Comparison of ENCODE assay signal across 11 cellular contexts in genomic region chr10:63671317-63671937, GRCh38.
DNase-seq lines count a peak whose midpoint lies in the region; ATAC-seq and TF ChIP-seq lines count a peak whose summit lies in the region.
"Had no signal": no experiment of that assay in that cellular context is flagged by ENCODE, and none has a peak within 500 bp of the region (broad histone marks: within the 10 kb centered on the region; RNA-seq: fewer than 3 reads in every experiment).

No MANE protein-coding gene starts in this region.

- H3K4me1 ChIP-seq in rectal smooth muscle tissue (ENCODE audit: control insufficient read depth, insufficient read depth, low read length) = peaks cover 15% of the 10 kb centered on the region

- no peaks in the 10 kb centered on the region for H3K27me3 ChIP-seq in rectal smooth muscle tissue (ENCODE audit: control insufficient read depth, insufficient read depth, low read length)

- H3K9ac ChIP-seq in rectal smooth muscle tissue (ENCODE audit: low read length) = no peak overlapping the region

- ATAC-seq in GM19463 (IDR thresholded peaks at IDR 0.05; ENCODE audit: unreplicated experiment) (no peak), GM18870 (IDR thresholded peaks at IDR 0.05; ENCODE audit: unreplicated experiment) (no peak)
- ATAC-seq: activated CD8-positive, alpha-beta memory T cell treated with anti-CD3 and anti-CD28 coated beads, Interleukin-2, amount 10 ng/mL, durations not matched to agents 7 days and 5 days had no signal

- peak overlapping the region; percentile 57 for H3K27ac ChIP-seq in rectal smooth muscle tissue (ENCODE audit: low read depth, low read length)

- no peak overlapping the region for H3K4me3 ChIP-seq in rectal smooth muscle tissue (ENCODE audit: low read length)

- TF ChIP-seq CTCF in GM13977 (IDR thresholded peaks at IDR 0.05; ENCODE audit: extremely low read depth, insufficient read depth, missing control alignments) = no peak

- in situ Hi-C loops in GM13977 (cut with MboI; ENCODE audit: low pct_unique_long_range_greater_than_20kb, low sequenced_read_pairs, unreplicated experiment) = no loop called here

- DNase-seq in GM03348 (ENCODE audit: low spot score) (peak; percentile 68), NCI-H345 treated with DMSO at 0.1 percent for 48 hours (lab: John Stamatoyannopoulos, UW; ENCODE audit: unreplicated experiment) (peak; percentile 56), fibroblast of the conjunctiva (ENCODE audit: low read depth) (peak; percentile 80), GM13977 (ENCODE audit: low spot score) (no peak)
- no peak for DNase-seq in activated CD4-positive, CD25-positive, alpha-beta regulatory T cell treated with anti-CD3 and anti-CD28 coated beads, Interleukin-2, amount 50 U/mL, for 72 hours
- DNase-seq: activated CD8-positive, alpha-beta memory T cell treated with anti-CD3 and anti-CD28 coated beads, Interleukin-2, amount 10 ng/mL, durations not matched to agents 7 days and 5 days; effector CD4-positive, alpha-beta T cell; NCI-H526 had no signal

- no peaks in the 10 kb centered on the region for H3K36me3 ChIP-seq in rectal smooth muscle tissue (ENCODE audit: control insufficient read depth, insufficient read depth, low read length)

Comparison
In these comparisons a context has a peak if more than half of its experiments do, and no peak if none do; other contexts are left out.
1. DNase-seq: peak in GM03348 (single experiment), NCI-H345 treated with DMSO at 0.1 percent for 48 hours (single experiment) and fibroblast of the conjunctiva (single experiment); none in activated CD4-positive, CD25-positive, alpha-beta regulatory T cell treated with anti-CD3 and anti-CD28 coated beads, Interleukin-2, amount 50 U/mL, for 72 hours (single experiment) and GM13977 (single experiment).